ENCODE assay signal across 1 cellular context in the genomic region with DNA sequence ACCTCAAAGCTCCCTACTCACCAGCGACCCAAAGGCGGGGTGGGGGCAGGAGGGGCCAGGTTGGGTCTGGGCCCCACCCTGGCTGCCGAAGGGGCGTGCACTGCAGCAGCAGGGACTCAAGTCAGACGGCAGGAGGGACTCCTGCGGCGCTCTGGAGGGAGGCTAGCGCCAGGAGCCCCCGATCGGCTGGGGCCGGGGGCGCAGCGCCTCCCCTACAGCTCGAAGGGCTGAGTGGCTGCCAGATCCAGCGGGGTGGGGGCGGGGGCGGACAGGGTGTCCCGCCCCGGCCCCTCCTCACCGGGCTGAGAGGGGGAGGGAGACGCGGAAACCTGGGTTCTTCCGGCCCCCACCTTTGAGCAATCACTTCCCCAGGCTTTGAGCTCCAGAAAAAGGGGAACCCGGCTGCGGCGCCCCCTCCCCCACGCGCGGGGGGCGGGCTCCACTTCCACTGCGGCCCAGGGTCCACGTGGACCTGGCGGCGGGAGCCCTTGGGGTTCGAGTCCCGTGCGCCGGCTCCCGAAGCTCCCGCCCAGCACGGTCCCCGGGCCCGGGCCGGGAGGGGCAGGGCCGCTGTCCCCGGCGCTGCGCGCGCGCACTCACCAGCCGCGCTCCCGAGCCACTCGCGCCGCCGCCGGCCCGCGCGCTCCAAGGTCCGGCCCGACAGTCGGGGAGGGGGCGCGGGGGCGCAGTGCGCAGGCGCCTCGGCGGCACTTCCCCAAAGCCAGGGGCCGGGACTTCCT.
TF ChIP-seq lines count a peak whose summit lies in the region.

A gene with protein sequence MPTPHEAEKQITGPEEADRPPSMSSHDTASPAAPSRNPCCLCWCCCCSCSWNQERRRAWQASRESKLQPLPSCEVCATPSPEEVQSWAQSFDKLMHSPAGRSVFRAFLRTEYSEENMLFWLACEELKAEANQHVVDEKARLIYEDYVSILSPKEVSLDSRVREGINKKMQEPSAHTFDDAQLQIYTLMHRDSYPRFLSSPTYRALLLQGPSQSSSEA (minus strand): TSS at position 246 of the 740 bp plus-strand sequence. CDS start 2,632 bp downstream, outside the sequence.

TF ChIP-seq in K562, 482 proteins besides CTCF, POLR2A, EP300 and RAD21 (continued from another document and continues in another):
- TF ChIP-seq MGA (IDR thresholded peaks at IDR 0.05) (no peak), NFXL1 (CRISPR knock-in tag; IDR thresholded peaks at IDR 0.05) (no peak), ZNF311 (CRISPR knock-in tag; IDR thresholded peaks at IDR 0.05) (no peak), MTF1 (CRISPR knock-in tag; IDR thresholded peaks at IDR 0.05; ENCODE audit: borderline replicate concordance) (no peak), CREB3L1 (IDR thresholded peaks at IDR 0.05; ENCODE audit: borderline replicate concordance, low read depth) (peak; percentile 80), SMC3 (conservative IDR thresholded peaks at IDR 0.05; ENCODE audit: insufficient read depth, low read depth, low read length) (no peak), KDM1A (IDR thresholded peaks at IDR 0.05) (peak; percentile 67 to 80), XRCC3 (IDR thresholded peaks at IDR 0.05) (no peak), GMEB1 (CRISPR knock-in tag; IDR thresholded peaks at IDR 0.05) (no peak), TEAD4 (IDR thresholded peaks at IDR 0.05; ENCODE audit: low read length) (no peak), TEAD4 (CRISPR knock-in tag; IDR thresholded peaks at IDR 0.05; ENCODE audit: borderline replicate concordance) (no peak), PHF20 (IDR thresholded peaks at IDR 0.05; ENCODE audit: partially characterized antibody) (no peak), NFIC (IDR thresholded peaks at IDR 0.05) (peak; percentile 28), TAF9B (IDR thresholded peaks at IDR 0.05; ENCODE audit: partially characterized antibody) (no peak), SMAD4 (CRISPR knock-in tag; conservative IDR thresholded peaks at IDR 0.05) (peak; percentile 77), ETV5 (CRISPR knock-in tag; IDR thresholded peaks at IDR 0.05; ENCODE audit: low read depth) (0 out of 2 replicates have a peak, but pooled peaks have one; percentile 37), SETDB1 (IDR thresholded peaks at IDR 0.05; ENCODE audit: low read length) (no peak), ELF1 (tag; IDR thresholded peaks at IDR 0.05) (peak; percentile 86), DMBX1 (CRISPR knock-in tag; IDR thresholded peaks at IDR 0.05; ENCODE audit: borderline replicate concordance) (peak; percentile 34; the same call in 1 of the 2 replicates), PCBP1 (IDR thresholded peaks at IDR 0.05; ENCODE audit: low read depth, low read length, poor library complexity, severe bottlenecking) (peak; percentile 71), CBFA2T3 (IDR thresholded peaks at IDR 0.05) (no peak), ARHGAP35 (IDR thresholded peaks at IDR 0.05; ENCODE audit: partially characterized antibody) (no peak), MEIS2 (IDR thresholded peaks at IDR 0.05; ENCODE audit: partially characterized antibody) (peak; percentile 33), JUNB (CRISPR knock-in tag; conservative IDR thresholded peaks at IDR 0.05) (no peak), E2F3 (CRISPR knock-in tag; IDR thresholded peaks at IDR 0.05) (0 out of 2 replicates have a peak, but pooled peaks have one; percentile 43), ZNF584 (CRISPR knock-in tag; IDR thresholded peaks at IDR 0.05; ENCODE audit: low read depth) (0 out of 2 replicates have a peak, but pooled peaks have one; percentile 25), ZFPM2 (CRISPR knock-in tag; IDR thresholded peaks at IDR 0.05) (no peak), HSF4 (CRISPR knock-in tag; IDR thresholded peaks at IDR 0.05; ENCODE audit: borderline replicate concordance) (no peak), CEBPB (tag; IDR thresholded peaks at IDR 0.05) (no peak), ZNF347 (CRISPR knock-in tag; IDR thresholded peaks at IDR 0.05; ENCODE audit: low read depth) (no peak), PHB2 (IDR thresholded peaks at IDR 0.05; ENCODE audit: low read depth) (no peak), BHLHE40 (IDR thresholded peaks at IDR 0.05; ENCODE audit: low read length) (peak; percentile 79), NR2C2 (CRISPR knock-in tag; IDR thresholded peaks at IDR 0.05) (no peak), NR2C2 (tag; IDR thresholded peaks at IDR 0.05) (no peak)
- TF ChIP-seq, protein P1, sequence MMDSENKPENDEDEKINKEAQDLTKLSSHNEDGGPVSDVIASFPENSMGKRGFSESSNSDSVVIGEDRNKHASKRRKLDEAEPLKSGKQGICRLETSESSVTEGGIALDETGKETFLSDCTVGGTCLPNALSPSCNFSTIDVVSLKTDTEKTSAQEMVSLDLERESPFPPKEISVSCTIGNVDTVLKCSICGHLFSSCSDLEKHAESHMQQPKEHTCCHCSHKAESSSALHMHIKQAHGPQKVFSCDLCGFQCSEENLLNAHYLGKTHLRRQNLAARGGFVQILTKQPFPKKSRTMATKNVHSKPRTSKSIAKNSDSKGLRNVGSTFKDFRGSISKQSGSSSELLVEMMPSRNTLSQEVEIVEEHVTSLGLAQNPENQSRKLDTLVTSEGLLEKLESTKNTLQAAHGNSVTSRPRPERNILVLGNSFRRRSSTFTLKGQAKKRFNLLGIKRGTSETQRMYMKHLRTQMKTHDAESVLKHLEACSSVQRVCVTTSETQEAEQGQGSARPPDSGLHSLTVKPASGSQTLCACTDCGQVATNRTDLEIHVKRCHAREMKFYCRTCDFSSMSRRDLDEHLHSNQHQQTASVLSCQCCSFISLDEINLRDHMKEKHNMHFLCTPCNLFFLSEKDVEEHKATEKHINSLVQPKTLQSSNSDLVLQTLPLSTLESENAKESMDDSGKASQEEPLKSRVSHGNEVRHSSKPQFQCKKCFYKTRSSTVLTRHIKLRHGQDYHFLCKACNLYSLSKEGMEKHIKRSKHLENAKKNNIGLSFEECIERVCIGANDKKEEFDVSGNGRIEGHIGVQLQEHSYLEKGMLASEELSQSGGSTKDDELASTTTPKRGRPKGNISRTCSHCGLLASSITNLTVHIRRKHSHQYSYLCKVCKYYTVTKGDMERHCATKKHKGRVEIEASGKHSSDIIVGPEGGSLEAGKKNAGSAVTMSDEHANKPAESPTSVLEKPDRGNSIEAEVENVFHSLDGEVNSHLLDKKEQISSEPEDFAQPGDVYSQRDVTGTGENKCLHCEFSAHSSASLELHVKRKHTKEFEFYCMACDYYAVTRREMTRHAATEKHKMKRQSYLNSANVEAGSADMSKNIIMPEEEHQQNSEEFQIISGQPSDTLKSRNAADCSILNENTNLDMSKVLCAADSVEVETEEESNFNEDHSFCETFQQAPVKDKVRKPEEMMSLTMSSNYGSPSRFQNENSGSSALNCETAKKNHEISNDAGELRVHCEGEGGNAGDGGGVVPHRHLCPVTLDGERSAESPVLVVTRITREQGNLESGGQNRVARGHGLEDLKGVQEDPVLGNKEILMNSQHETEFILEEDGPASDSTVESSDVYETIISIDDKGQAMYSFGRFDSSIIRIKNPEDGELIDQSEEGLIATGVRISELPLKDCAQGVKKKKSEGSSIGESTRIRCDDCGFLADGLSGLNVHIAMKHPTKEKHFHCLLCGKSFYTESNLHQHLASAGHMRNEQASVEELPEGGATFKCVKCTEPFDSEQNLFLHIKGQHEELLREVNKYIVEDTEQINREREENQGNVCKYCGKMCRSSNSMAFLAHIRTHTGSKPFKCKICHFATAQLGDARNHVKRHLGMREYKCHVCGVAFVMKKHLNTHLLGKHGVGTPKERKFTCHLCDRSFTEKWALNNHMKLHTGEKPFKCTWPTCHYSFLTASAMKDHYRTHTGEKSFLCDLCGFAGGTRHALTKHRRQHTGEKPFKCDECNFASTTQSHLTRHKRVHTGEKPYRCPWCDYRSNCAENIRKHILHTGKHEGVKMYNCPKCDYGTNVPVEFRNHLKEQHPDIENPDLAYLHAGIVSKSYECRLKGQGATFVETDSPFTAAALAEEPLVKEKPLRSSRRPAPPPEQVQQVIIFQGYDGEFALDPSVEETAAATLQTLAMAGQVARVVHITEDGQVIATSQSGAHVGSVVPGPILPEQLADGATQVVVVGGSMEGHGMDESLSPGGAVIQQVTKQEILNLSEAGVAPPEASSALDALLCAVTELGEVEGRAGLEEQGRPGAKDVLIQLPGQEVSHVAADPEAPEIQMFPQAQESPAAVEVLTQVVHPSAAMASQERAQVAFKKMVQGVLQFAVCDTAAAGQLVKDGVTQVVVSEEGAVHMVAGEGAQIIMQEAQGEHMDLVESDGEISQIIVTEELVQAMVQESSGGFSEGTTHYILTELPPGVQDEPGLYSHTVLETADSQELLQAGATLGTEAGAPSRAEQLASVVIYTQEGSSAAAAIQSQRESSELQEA (IDR thresholded peaks at IDR 0.05; ENCODE audit: low read depth): no peak
